22 cellular contexts compared by ENCODE assay signal in genomic region chr11:16862733-16863132, GRCh38.
DNase-seq lines count a peak whose midpoint lies in the region; ATAC-seq and TF ChIP-seq lines count a peak whose summit lies in the region.
"Had no signal": no experiment of that assay in that cellular context is flagged by ENCODE, and none has a peak within 500 bp of the region (broad histone marks: within the 10 kb centered on the region; RNA-seq: fewer than 3 reads in every experiment).

No MANE protein-coding gene starts in this region.

- 84 to 91% (median 91%) methylated on average over 3 of the region's 3 CpGs for WGBS in ovary, 3 donors

- no peaks in the 10 kb centered on the region for H3K36me3 ChIP-seq in ovary
- H3K36me3 ChIP-seq: prostate gland, uterus had no signal

- H3K27ac ChIP-seq in ovary: no peak overlapping the region
- H3K27ac ChIP-seq: body of pancreas, prostate gland, uterus had no signal

- intact Hi-C loops in left colon (cut with DNase I, micrococcal nuclease) (no loop called here), ovary (cut with DNase I) (no loop called here)

- no peak for TF ChIP-seq CTCF in ovary (IDR thresholded peaks at IDR 0.05)

- H3K27me3 ChIP-seq in ovary: no peaks in the 10 kb centered on the region
- H3K27me3 ChIP-seq: body of pancreas, uterus had no signal

- DNase-seq in NCI-H2196 (lab: John Stamatoyannopoulos, UW; ENCODE audit: unreplicated experiment) (peak; percentile 20), NCI-H2196 treated with DMSO at 0.1 percent for 48 hours (lab: John Stamatoyannopoulos, UW; ENCODE audit: unreplicated experiment) (no peak), AG20443 (ENCODE audit: low spot score) (peak; percentile 33), left colon (no peak), DMS 273 treated with DMSO at 0.1 percent for 48 hours (lab: John Stamatoyannopoulos, UW) (no peak), NCI-H69 (lab: John Stamatoyannopoulos, UW) (no peak), ovary (no peak)
- DNase-seq: activated T-cell treated with anti-CD3 and anti-CD28 coated beads, Interleukin-2, amount 50 U/mL, for 4 hours; body of pancreas; cortex of kidney; DMS79 treated with DMSO at 0.1 percent for 48 hours; HCEC 1CT; midbrain; NCI-H1694; nephron progenitor cell; stimulated activated CD4-positive, alpha-beta T cell treated with anti-CD3 and anti-CD28 coated beads, Interleukin-4, amount 100 ng/mL, for 1 hour; T-cell; uterus had no signal

- no peak overlapping the region for H3K4me3 ChIP-seq in ovary
- H3K4me3 ChIP-seq: body of pancreas, prostate gland, uterus had no signal

- ATAC-seq in SK-N-SH treated with all-trans-retinoic acid at 6 μM for 48 hours: peak; percentile 51
- peak; percentile 8 for ATAC-seq in left colon
- ATAC-seq: activated CD8-positive, alpha-beta T cell treated with anti-CD3 and anti-CD28 coated beads for 36 hours; activated naive CD4-positive, alpha-beta T cell treated with anti-CD3 and anti-CD28 coated beads, Interleukin-2, amount 50 U/mL, for 72 hours; activated T-cell treated with anti-CD3 and anti-CD28 coated beads, Interleukin-2, amount 50 U/mL, for 4 hours; body of pancreas; T-cell had no signal

- peaks cover 3% of the 10 kb centered on the region for H3K4me1 ChIP-seq in ovary (ENCODE audit: insufficient read depth)
- H3K4me1 ChIP-seq: body of pancreas, prostate gland, uterus had no signal

- no peak for TF ChIP-seq EP300 in ovary (IDR thresholded peaks at IDR 0.05)

- no peaks in the 10 kb centered on the region for H3K9me3 ChIP-seq in ovary
- H3K9me3 ChIP-seq: body of pancreas, prostate gland, uterus had no signal

- no peak for TF ChIP-seq POLR2A in ovary (IDR thresholded peaks at IDR 0.05)

TF ChIP-seq in SK-N-SH treated with all-trans-retinoic acid at 6 μM for 48 hours, 23 proteins besides CTCF, POLR2A, EP300 and RAD21:
- no peak for TF ChIP-seq CREB5 (CRISPR knock-in tag; IDR thresholded peaks at IDR 0.05; ENCODE audit: low read depth)
- peak; percentile 36; the same call in 1 of the 2 replicates for TF ChIP-seq TCF4 (CRISPR knock-in tag; IDR thresholded peaks at IDR 0.05; ENCODE audit: borderline replicate concordance)

Comparison
In these comparisons a context has a peak if more than half of its experiments do, and no peak if none do; other contexts are left out.
1. DNase-seq: peak in NCI-H2196 (single experiment) and AG20443 (single experiment); none in NCI-H2196 treated with DMSO at 0.1 percent for 48 hours (single experiment), left colon (0 of 2), DMS 273 treated with DMSO at 0.1 percent for 48 hours (single experiment), NCI-H69 (single experiment) and ovary (0 of 5).